Comparison of ENCODE assay signal across 8 cellular contexts in genomic region chr20:44309763-44310663, GRCh38. TPM values are rescaled to one million over a fixed set of nuclear protein-coding genes. Genes with fewer than 3 reads are reported as not detected.
DNase-seq lines count a peak whose midpoint lies in the region; ATAC-seq, FAIRE-seq and TF ChIP-seq lines count a peak whose summit lies in the region.

No MANE protein-coding gene starts in this region.

- peak overlapping the region; percentile 67 to 94 (median 84) for H3K4me3 ChIP-seq in pancreas

- CTCF ChIA-PET in activated CD8-positive, alpha-beta T cell treated with anti-CD3 and anti-CD28 coated beads for 36 hours (lab: Charles Lee), result interaction anchor here (0.8 to 8.3 kb wide), 28 partner anchors 10 to 300 kb away, joined by 3 to 444 read pairs (median 6); partner anchors contain the start of gene OSER1

- DNase-seq in D341Med (ENCODE audit: low spot score), result peak; percentile 42
- no peak for DNase-seq in activated CD8-positive, alpha-beta T cell treated with anti-CD3 and anti-CD28 coated beads for 36 hours
- DNase-seq in glutamatergic neuron, result peak; percentile 18
- DNase-seq in pancreas, result no peak
- DNase-seq in NCI-H1048 (lab: John Stamatoyannopoulos, UW), result no peak

- H3K27me3 Mint-ChIP-seq in activated CD8-positive, alpha-beta T cell treated with anti-CD3 and anti-CD28 coated beads for 36 hours, result no peaks in the 10 kb centered on the region
- H3K27me3 Mint-ChIP-seq in glutamatergic neuron (ENCODE audit: unreplicated experiment), result no peaks in the 10 kb centered on the region

- H3K27ac ChIP-seq in pancreas, result no peak overlapping the region

- H3K36me3 Mint-ChIP-seq in activated CD8-positive, alpha-beta T cell treated with anti-CD3 and anti-CD28 coated beads for 36 hours (ENCODE audit: low read depth), result peaks cover 8% of the 10 kb centered on the region
- no peaks in the 10 kb centered on the region for H3K36me3 Mint-ChIP-seq in glutamatergic neuron (ENCODE audit: unreplicated experiment)

- H3K27ac Mint-ChIP-seq in activated CD8-positive, alpha-beta T cell treated with anti-CD3 and anti-CD28 coated beads for 36 hours, result peak overlapping the region; percentile 85
- H3K27ac Mint-ChIP-seq in glutamatergic neuron (ENCODE audit: unreplicated experiment), result peak overlapping the region; percentile 57

- H3K9me3 ChIP-seq in pancreas, result no peaks in the 10 kb centered on the region

- FAIRE-seq in pancreas (lab: Jason Lieb, UNC), result no peak

- no peaks in the 10 kb centered on the region for H3K9me3 Mint-ChIP-seq in activated CD8-positive, alpha-beta T cell treated with anti-CD3 and anti-CD28 coated beads for 36 hours
- peaks cover 11% of the 10 kb centered on the region for H3K9me3 Mint-ChIP-seq in glutamatergic neuron (ENCODE audit: unreplicated experiment)

- peak overlapping the region; percentile 91 for H3K4me3 Mint-ChIP-seq in activated CD8-positive, alpha-beta T cell treated with anti-CD3 and anti-CD28 coated beads for 36 hours
- H3K4me3 Mint-ChIP-seq in glutamatergic neuron (ENCODE audit: unreplicated experiment), result peak overlapping the region; percentile 95

- H3K4me1 ChIP-seq in pancreas, result peaks cover 3 to 5% (median 4%) of the 10 kb centered on the region in 3 donors

- peaks cover 16% of the 10 kb centered on the region for H3K4me1 Mint-ChIP-seq in activated CD8-positive, alpha-beta T cell treated with anti-CD3 and anti-CD28 coated beads for 36 hours (ENCODE audit: low read depth)
- H3K4me1 Mint-ChIP-seq in glutamatergic neuron (ENCODE audit: low read depth, unreplicated experiment), result peaks cover 4% of the 10 kb centered on the region

- no peak for TF ChIP-seq CTCF in activated CD8-positive, alpha-beta T cell treated with anti-CD3 and anti-CD28 coated beads for 36 hours (IDR thresholded peaks at IDR 0.05)
- TF ChIP-seq CTCF in glutamatergic neuron (IDR thresholded peaks at IDR 0.05; ENCODE audit: partially characterized antibody, unreplicated experiment), result no peak
- no peak for TF ChIP-seq CTCF in pancreas (IDR thresholded peaks at IDR 0.05)

- POLR2A ChIA-PET in activated CD8-positive, alpha-beta T cell treated with anti-CD3 and anti-CD28 coated beads for 36 hours (lab: Charles Lee), result interaction anchor here (0.7 to 2.4 kb wide), 4 partner anchors 10 to 97 kb away, joined by 4 to 25 read pairs (median 8); no protein-coding TSS in a partner anchor

- H3K27me3 ChIP-seq in pancreas, result no peaks in the 10 kb centered on the region

- peak; percentile 3 for ATAC-seq in HG03442 (IDR thresholded peaks at IDR 0.05; ENCODE audit: unreplicated experiment)
- no peak for ATAC-seq in activated CD8-positive, alpha-beta T cell treated with anti-CD3 and anti-CD28 coated beads for 36 hours
- ATAC-seq in pancreas, result peak; percentile 2 to 40 (median 10)
- ATAC-seq in GM21423 (IDR thresholded peaks at IDR 0.05; ENCODE audit: unreplicated experiment), result no peak
- ATAC-seq in HG03342 (IDR thresholded peaks at IDR 0.05; ENCODE audit: unreplicated experiment), result no peak

- H3K36me3 ChIP-seq in pancreas, result no peaks in the 10 kb centered on the region

- intact Hi-C loops in activated CD8-positive, alpha-beta T cell treated with anti-CD3 and anti-CD28 coated beads for 36 hours (cut with micrococcal nuclease), result loop anchor here (10.0 kb wide), 1 partner anchor 195 kb away; no protein-coding TSS in a partner anchor
- intact Hi-C loops in pancreas (cut with DNase I), result loop anchor here in 2 of 3 donors (5.0 to 10.0 kb wide), 3 partner anchors 93 to 195 kb away; partner anchors contain the start of gene OSER1 (in 1 of the 2)

- 5 to 11% methylated on average over 17 of the region's 17 CpGs for WGBS in pancreas, 2 donors

RNA-seq across cellular contexts. Expression of gene FITM2, which starts 1.0 kb away (rescaled TPM):
- total RNA-seq in activated CD8-positive, alpha-beta T cell treated with anti-CD3 and anti-CD28 coated beads for 36 hours, result 1 to 10 TPM; 2.0 to 2.1 TPM
- total RNA-seq in glutamatergic neuron (ENCODE audit: unreplicated experiment) (6.5 TPM), pancreas (1 to 10 TPM; 5.3 to 7.4 (median 5.9) TPM)
- polyA plus RNA-seq in pancreas, result 1 to 10 TPM; 2.0 to 5.1 TPM

RNA-seq across cellular contexts. Expression of gene R3HDML, which starts 26.8 kb away (rescaled TPM):
- not detected for total RNA-seq in activated CD8-positive, alpha-beta T cell treated with anti-CD3 and anti-CD28 coated beads for 36 hours
- not detected for total RNA-seq in glutamatergic neuron (ENCODE audit: unreplicated experiment)
- total RNA-seq in pancreas, result not detected
- not detected for polyA plus RNA-seq in pancreas

RNA-seq across cellular contexts. Expression of gene HNF4A, which starts 45.5 kb away (rescaled TPM):
- total RNA-seq in activated CD8-positive, alpha-beta T cell treated with anti-CD3 and anti-CD28 coated beads for 36 hours, result not detected
- total RNA-seq in glutamatergic neuron (ENCODE audit: unreplicated experiment) (not detected), pancreas (10 to 100 TPM; 19.6 to 29.2 (median 23.1) TPM)
- polyA plus RNA-seq in pancreas, result 1 to 10 TPM; 7.4 to 8.8 TPM

Comparison
In these comparisons a context has a peak if more than half of its experiments do, and no peak if none do; other contexts are left out.
1. DNase-seq: peak in D341Med (single experiment) and glutamatergic neuron (single experiment); none in activated CD8-positive, alpha-beta T cell treated with anti-CD3 and anti-CD28 coated beads for 36 hours (single experiment), pancreas (0 of 6) and NCI-H1048 (single experiment).
2. ATAC-seq: peak in HG03442 (single experiment) and pancreas (4 of 4); none in activated CD8-positive, alpha-beta T cell treated with anti-CD3 and anti-CD28 coated beads for 36 hours (single experiment), GM21423 (single experiment) and HG03342 (single experiment).
3. RNA of gene HNF4A, which starts 45.5 kb away (total RNA-seq): 19.6 to 29.2 TPM in pancreas; not detected in activated CD8-positive, alpha-beta T cell treated with anti-CD3 and anti-CD28 coated beads for 36 hours and not detected in glutamatergic neuron (single experiment); every median in the first group is over 10 times any median in the second.